ENCODE assay signal across 16 cellular contexts in the genomic region with DNA sequence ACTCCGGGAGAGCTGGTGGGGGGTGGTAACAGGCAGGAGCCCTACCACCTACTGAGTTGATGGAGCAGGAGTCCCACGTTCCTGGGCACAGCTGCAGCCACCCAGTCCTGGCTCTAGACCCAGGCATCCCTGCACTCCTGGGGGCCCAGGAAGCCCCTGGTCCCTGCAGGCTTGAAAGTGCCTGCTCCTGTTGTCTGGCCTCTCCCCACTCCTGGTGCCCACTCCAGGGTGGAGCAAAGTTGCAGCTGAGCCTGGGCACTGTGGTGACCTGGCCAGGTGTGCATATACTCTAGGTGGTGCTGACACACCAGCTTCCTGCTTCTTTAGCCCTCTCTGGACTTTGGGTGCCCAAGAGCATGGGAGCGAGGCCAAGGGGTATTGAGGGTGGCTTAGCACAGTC.
"Had no signal": no experiment of that assay in that cellular context is flagged by ENCODE, and none has a peak within 500 bp of the region (broad histone marks: within the 10 kb centered on the region; RNA-seq: fewer than 3 reads in every experiment).

No MANE protein-coding gene starts in this region.

- H3K4me1 ChIP-seq: heart right ventricle, pancreas, stomach, transverse colon had no signal

- H3K27ac ChIP-seq: heart right ventricle, pancreas, stomach, thoracic aorta, transverse colon had no signal

- H3K9me3 ChIP-seq: pancreas, thoracic aorta had no signal

- ATAC-seq: esophagus mucosa; heart right ventricle; naive thymus-derived CD8-positive, alpha-beta T cell; pancreas; right cardiac atrium had no signal

- DNase-seq: effector memory CD4-positive, alpha-beta T cell; heart right ventricle; hypothalamus; kidney glomerular epithelial cell; naive thymus-derived CD8-positive, alpha-beta T cell; occipital lobe; stimulated activated CD4-positive, alpha-beta T cell treated with anti-CD3 and anti-CD28 coated beads, Interleukin-2, amount 100 ng/mL, for 48 hours; stomach; substantia nigra; transverse colon had no signal

- H3K36me3 ChIP-seq: heart right ventricle, pancreas, stomach, thoracic aorta, transverse colon had no signal

- H3K4me3 ChIP-seq: heart right ventricle, pancreas, smooth muscle cell, stomach, thoracic aorta, transverse colon had no signal

- H3K27me3 ChIP-seq: pancreas, stomach, transverse colon had no signal

- H3K27ac Mint-ChIP-seq: naive thymus-derived CD8-positive, alpha-beta T cell; progenitor cell of endocrine pancreas had no signal

- H3K4me3 Mint-ChIP-seq: naive thymus-derived CD8-positive, alpha-beta T cell had no signal

- H3K4me1 Mint-ChIP-seq: naive thymus-derived CD8-positive, alpha-beta T cell had no signal
